In the genomic region with DNA sequence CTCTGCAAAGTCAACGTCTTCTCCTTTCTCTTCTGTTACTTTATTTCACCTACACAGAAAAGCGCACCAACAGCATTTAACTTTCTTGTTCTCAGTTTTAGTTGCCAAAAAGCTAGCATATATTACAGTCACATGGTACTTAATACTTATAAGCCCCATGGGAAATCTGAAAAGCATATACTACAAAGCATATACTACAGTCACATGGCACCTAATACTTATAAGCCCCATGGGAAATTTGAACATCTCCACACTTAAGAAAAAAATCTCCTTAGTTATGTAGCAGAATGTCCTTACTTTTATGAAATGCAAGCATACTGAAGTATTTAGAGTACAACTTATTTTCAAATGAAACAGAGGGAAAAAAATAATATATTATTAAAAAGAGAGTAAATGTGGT, we compare ENCODE assay signal across 28 cellular contexts. TPM values are rescaled to one million over a fixed set of nuclear protein-coding genes. Genes with fewer than 3 reads are reported as not detected.
DNase-seq lines count a peak whose midpoint lies in the region; ATAC-seq, FAIRE-seq and TF ChIP-seq lines count a peak whose summit lies in the region.
"Had no signal": no experiment of that assay in that cellular context is flagged by ENCODE, and none has a peak within 500 bp of the region (broad histone marks: within the 10 kb centered on the region; RNA-seq: fewer than 3 reads in every experiment).

No MANE protein-coding gene starts in this region.

- no peaks in the 10 kb centered on the region for H3K9me3 ChIP-seq in keratinocyte (ENCODE audit: control insufficient read depth, low read depth, low read length)
- H3K9me3 ChIP-seq: gastrocnemius medialis, mucosa of descending colon, SK-N-SH, tibial nerve had no signal

- peak overlapping the region; percentile 17 for H3K4me2 ChIP-seq in keratinocyte (ENCODE audit: control insufficient read depth, extremely low read depth, insufficient read depth, low read depth, low read length)
- H3K4me2 ChIP-seq: PC-9, SK-N-SH had no signal

- H3K4me1 ChIP-seq in keratinocyte (ENCODE audit: control insufficient read depth, extremely low read depth, insufficient read depth, low read length) = peaks cover 61% of the 10 kb centered on the region

- no peaks in the 10 kb centered on the region for H3K27me3 Mint-ChIP-seq in CD14-positive monocyte (ENCODE audit: low read depth in 3 of 3)
- H3K27me3 Mint-ChIP-seq: activated CD8-positive, alpha-beta T cell treated with anti-CD3 and anti-CD28 coated beads for 36 hours; T-helper 17 cell had no signal

- DNase-seq in CD14-positive monocyte (ENCODE audit: low spot score) = no peak
- no peak for DNase-seq in D721Med (ENCODE audit: insufficient read length, low spot score)
- peak; percentile 41 for DNase-seq in NCI-H82 treated with DMSO at 0.1 percent for 48 hours (lab: John Stamatoyannopoulos, UW; ENCODE audit: unreplicated experiment)
- no peak for DNase-seq in keratinocyte (ENCODE audit: low read depth, low spot score)
- no peak for DNase-seq in left colon
- DNase-seq in NAMALWA (ENCODE audit: low spot score) = no peak
- DNase-seq: activated CD4-positive, CD25-positive, alpha-beta regulatory T cell treated with anti-CD3 and anti-CD28 coated beads, Interleukin-2, amount 50 U/mL, for 72 hours; activated CD8-positive, alpha-beta T cell treated with anti-CD3 and anti-CD28 coated beads for 36 hours; aorta; EL; gastrocnemius medialis; HCEC 1CT; kidney glomerular epithelial cell; mucosa of descending colon; MV-4-11; NCI-H1436 treated with DMSO at 0.1 percent for 48 hours; NCI-H446 treated with DMSO at 0.1 percent for 48 hours; nephron progenitor cell; PC-9; SK-N-SH; T-helper 17 cell had no signal

- dilution Hi-C loops in keratinocyte (cut with MboI; ENCODE audit: extremely low pct_ligation_motif_present, low sequenced_read_pairs) = no loop called here

- H3K27ac Mint-ChIP-seq in CD14-positive monocyte = peak overlapping the region in 6 of 7 donors; percentile 26 to 94 (median 60)
- H3K27ac Mint-ChIP-seq: activated CD8-positive, alpha-beta T cell treated with anti-CD3 and anti-CD28 coated beads for 36 hours; activated naive CD4-positive, alpha-beta T cell treated with anti-CD3 and anti-CD28 coated beads, Interleukin-2, amount 50 U/mL, for 72 hours; nephron progenitor cell; stimulated activated effector memory CD8-positive, alpha-beta T cell treated with anti-CD3 and anti-CD28 coated beads, Interleukin-12 subunit alpha, Interleukin-12 subunit beta, amount 100 ng/mL, for 72 hours; T-helper 17 cell had no signal

- H3K36me3 ChIP-seq in keratinocyte (ENCODE audit: control insufficient read depth in 2 of 2, extremely low read depth in 1 of 2, insufficient read depth in 2 of 2, low read length in 2 of 2) = no peaks in the 10 kb centered on the region
- H3K36me3 ChIP-seq: gastrocnemius medialis, tibial nerve had no signal

- H4K20me1 ChIP-seq in keratinocyte (ENCODE audit: control insufficient read depth, extremely low read depth, insufficient read depth, low read length) = no peaks in the 10 kb centered on the region

- H3K27ac ChIP-seq in keratinocyte (ENCODE audit: control insufficient read depth, insufficient read depth, low read length) = no peak overlapping the region
- H3K27ac ChIP-seq: gastrocnemius medialis, PC-9, tibial nerve had no signal

- TF ChIP-seq CTCF in CD14-positive monocyte (IDR thresholded peaks at IDR 0.05) (no peak), D721Med (IDR thresholded peaks at IDR 0.05; ENCODE audit: insufficient read depth, missing control alignments) (no peak), keratinocyte (optimal IDR thresholded peaks at IDR 0.05 in 1 of 3, IDR thresholded peaks at IDR 0.05 in 1 of 3, conservative IDR thresholded peaks at IDR 0.05 in 1 of 3; ENCODE audit: extremely low read depth in 1 of 3, insufficient read depth in 2 of 3, low read length in 3 of 3) (no peak)

- H3K9ac ChIP-seq in keratinocyte (ENCODE audit: control insufficient read depth, extremely low read depth, insufficient read depth, low read length) = no peak overlapping the region
- H3K9ac ChIP-seq: SK-N-SH had no signal

- intact Hi-C loops in CD14-positive monocyte (cut with micrococcal nuclease) (no loop called here), left colon (cut with DNase I, micrococcal nuclease) (no loop called here)

- peaks cover 0 to 6% of the 10 kb centered on the region in 2 donors for H3K36me3 Mint-ChIP-seq in CD14-positive monocyte

- no peak overlapping the region for H2AFZ ChIP-seq in keratinocyte (ENCODE audit: control insufficient read depth, low read length)
- H2AFZ ChIP-seq: PC-9 had no signal

- H3K27me3 ChIP-seq in keratinocyte (ENCODE audit: control insufficient read depth, extremely low read depth, insufficient read depth, low read length) = no peaks in the 10 kb centered on the region
- H3K27me3 ChIP-seq: gastrocnemius medialis, tibial nerve had no signal

- H3K9me1 ChIP-seq in keratinocyte (ENCODE audit: control insufficient read depth, extremely low read depth, insufficient read depth, low read length) = no peaks in the 10 kb centered on the region

- peaks cover 73% of the 10 kb centered on the region for H3K4me1 Mint-ChIP-seq in CD14-positive monocyte

- ATAC-seq in left colon (no peak), GM19324 (IDR thresholded peaks at IDR 0.05; ENCODE audit: low FRiP score, unreplicated experiment) (no peak)
- ATAC-seq: activated CD8-positive, alpha-beta T cell treated with anti-CD3 and anti-CD28 coated beads for 36 hours; activated naive CD4-positive, alpha-beta T cell treated with anti-CD3 and anti-CD28 coated beads, Interleukin-2, amount 50 U/mL, for 72 hours; gastrocnemius medialis; mucosa of descending colon; stimulated activated effector memory CD8-positive, alpha-beta T cell treated with anti-CD3 and anti-CD28 coated beads, Interleukin-12 subunit alpha, Interleukin-12 subunit beta, amount 100 ng/mL, for 72 hours; T-helper 17 cell had no signal

- H3K79me2 ChIP-seq in keratinocyte (ENCODE audit: control insufficient read depth, insufficient read depth, low read length) = peaks cover 92% of the 10 kb centered on the region

- no peak overlapping the region for H3K4me3 ChIP-seq in keratinocyte (ENCODE audit: control insufficient read depth in 2 of 3, extremely low read depth in 1 of 3, insufficient read depth in 2 of 3, low read depth in 1 of 3, low read length in 3 of 3)
- H3K4me3 ChIP-seq: gastrocnemius medialis, lung, mucosa of descending colon, PC-9, tibial nerve had no signal

- FAIRE-seq in D721Med (lab: Jason Lieb, UNC) (peak; percentile 11), keratinocyte (lab: Jason Lieb, UNC) (no peak)
- FAIRE-seq: bronchial epithelial cell, TTC549 had no signal

- no peak overlapping the region for H3K4me3 Mint-ChIP-seq in CD14-positive monocyte
- H3K4me3 Mint-ChIP-seq: activated CD8-positive, alpha-beta T cell treated with anti-CD3 and anti-CD28 coated beads for 36 hours; nephron progenitor cell; stimulated activated effector memory CD8-positive, alpha-beta T cell treated with anti-CD3 and anti-CD28 coated beads, Interleukin-12 subunit alpha, Interleukin-12 subunit beta, amount 100 ng/mL, for 72 hours; T-helper 17 cell had no signal

- no peaks in the 10 kb centered on the region for H3K9me3 Mint-ChIP-seq in CD14-positive monocyte
- H3K9me3 Mint-ChIP-seq: activated CD8-positive, alpha-beta T cell treated with anti-CD3 and anti-CD28 coated beads for 36 hours; activated naive CD4-positive, alpha-beta T cell treated with anti-CD3 and anti-CD28 coated beads, Interleukin-2, amount 50 U/mL, for 72 hours; stimulated activated effector memory CD8-positive, alpha-beta T cell treated with anti-CD3 and anti-CD28 coated beads, Interleukin-12 subunit alpha, Interleukin-12 subunit beta, amount 100 ng/mL, for 72 hours had no signal

RNA-seq across cellular contexts. Expression of a gene that starts 13.3 kb away (rescaled TPM):
- polyA plus RNA-seq in CD14-positive monocyte (100 to 1,000 TPM; 149 to 269 TPM), keratinocyte (127 to 198 TPM (median 139 TPM) in 3 replicates)
- polyA plus RNA-seq in keratinocyte (2011; ENCODE audit: low read depth) = 55.7 TPM
- polyA plus RNA-seq in keratinocyte (2011; cell fraction: cytosol; rRNA removed) = 30.4 and 65.2 TPM in 2 replicates
- polyA plus RNA-seq in keratinocyte (2011; cell fraction: nucleus; rRNA removed) = 164 and 178 TPM in 2 replicates
- polyA plus RNA-seq in keratinocyte (2012; ENCODE audit: low replicate concordance) = 73.0 and 154 TPM in 2 replicates
- 58.4 to 258 TPM (median 125 TPM) in 3 replicates for polyA minus RNA-seq in keratinocyte
- 82.5 TPM for polyA minus RNA-seq in keratinocyte (2011; cell fraction: cytosol; rRNA and poly(A)+ RNA removed)
- polyA minus RNA-seq in keratinocyte (2011; cell fraction: nucleus; rRNA and poly(A)+ RNA removed) = 204 and 420 TPM in 2 replicates
- 100 to 1,000 TPM; 138 to 183 TPM for total RNA-seq in left colon

RNA-seq across cellular contexts. Expression of a gene that starts 34.9 kb away (rescaled TPM):
- polyA plus RNA-seq in CD14-positive monocyte (10 to 100 TPM in 1 of 2 donors, 1 to 10 TPM in 1; 3.4 to 10.9 TPM), keratinocyte (6.1 to 11.2 TPM (median 6.8 TPM) in 3 replicates)
- polyA plus RNA-seq in keratinocyte (2011; ENCODE audit: low read depth) = 18.8 TPM
- 4.3 and 7.3 TPM in 2 replicates for polyA plus RNA-seq in keratinocyte (2011; cell fraction: cytosol; rRNA removed)
- polyA plus RNA-seq in keratinocyte (2011; cell fraction: nucleus; rRNA removed) = 7.3 and 9.3 TPM in 2 replicates
- polyA plus RNA-seq in keratinocyte (2012; ENCODE audit: low replicate concordance) = 8.4 and 10.4 TPM in 2 replicates
- 8.8 to 49.9 TPM (median 15.1 TPM) in 3 replicates for polyA minus RNA-seq in keratinocyte
- 16.7 TPM for polyA minus RNA-seq in keratinocyte (2011; cell fraction: cytosol; rRNA and poly(A)+ RNA removed)
- 10.9 and 19.9 TPM in 2 replicates for polyA minus RNA-seq in keratinocyte (2011; cell fraction: nucleus; rRNA and poly(A)+ RNA removed)
- 10 to 100 TPM in 1 of 2 donors, 1 to 10 TPM in 1; 9.0 to 14.1 TPM for total RNA-seq in left colon
